Comparison of ENCODE assay signal across 18 cellular contexts in the genomic region with DNA sequence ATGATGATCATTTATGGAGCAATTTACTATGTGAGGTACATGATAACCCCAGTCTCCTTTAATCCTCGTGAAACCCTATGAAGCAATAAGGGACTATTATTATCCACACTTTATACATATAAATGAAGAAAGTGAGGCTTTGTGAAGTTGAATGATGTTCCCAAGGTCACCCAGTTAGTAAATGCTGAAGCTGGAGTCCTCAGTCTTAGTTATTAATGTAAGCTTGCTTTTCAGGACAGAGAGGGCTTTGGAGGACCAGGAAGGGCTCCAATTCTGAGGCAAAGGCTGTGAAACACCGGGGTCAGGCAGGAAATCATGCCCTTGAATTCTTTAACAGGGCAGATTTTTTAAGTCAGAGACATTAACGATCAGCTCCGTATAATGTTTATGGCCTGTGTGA. TPM values are rescaled to one million over a fixed set of nuclear protein-coding genes. Genes with fewer than 3 reads are reported as not detected.
A peak's percentile ranks its signal among the peaks of the same experiment; 100 is the strongest.
DNase-seq lines count a peak whose midpoint lies in the region; ATAC-seq and TF ChIP-seq lines count a peak whose summit lies in the region.
"Had no signal": no experiment of that assay in that cellular context is flagged by ENCODE, and none has a peak within 500 bp of the region (broad histone marks: within the 10 kb centered on the region; RNA-seq: fewer than 3 reads in every experiment).

No MANE protein-coding gene starts in this region.

- H3K4me3 ChIP-seq in Caco-2 (ENCODE audit: low read depth, low read length) (no peak overlapping the region), tibial artery (no peak overlapping the region)
- H3K4me3 ChIP-seq: PC-9 had no signal

- H3K36me3 Mint-ChIP-seq in Caco-2 (ENCODE audit: insufficient read depth, unreplicated experiment), result peaks cover 30% of the 10 kb centered on the region
- H3K36me3 Mint-ChIP-seq in dendritic cell treated with granulocyte-macrophage colony-stimulating factor and Interleukin-4, amounts not matched to agents 40 ng/mL and 50 ng/mL, for 4 days (ENCODE audit: low read depth), result no peaks in the 10 kb centered on the region
- peaks cover 7% of the 10 kb centered on the region for H3K36me3 Mint-ChIP-seq in memory B cell
- peaks cover 10% of the 10 kb centered on the region for H3K36me3 Mint-ChIP-seq in activated T-helper 17 cell treated with anti-CD3 and anti-CD28 coated beads, Interleukin-2, amount 50 U/mL, for 72 hours (ENCODE audit: low read depth)
- H3K36me3 Mint-ChIP-seq in immature natural killer cell, result peaks cover 0 to 4% (median 0%) of the 10 kb centered on the region in 3 donors

- no TSS peak for BruUV-seq in Caco-2 (replicated peaks; lab: Mats Ljungman, UMichigan)

- H3K4me1 Mint-ChIP-seq in Caco-2 (ENCODE audit: low read depth, unreplicated experiment), result peaks cover 62% of the 10 kb centered on the region
- peaks cover 60% of the 10 kb centered on the region for H3K4me1 Mint-ChIP-seq in dendritic cell treated with granulocyte-macrophage colony-stimulating factor and Interleukin-4, amounts not matched to agents 40 ng/mL and 50 ng/mL, for 4 days (ENCODE audit: low read depth)
- H3K4me1 Mint-ChIP-seq in memory B cell, result peaks cover 45% of the 10 kb centered on the region
- H3K4me1 Mint-ChIP-seq in activated T-helper 17 cell treated with anti-CD3 and anti-CD28 coated beads, Interleukin-2, amount 50 U/mL, for 72 hours, result peaks cover 18% of the 10 kb centered on the region
- peaks cover 15 to 50% of the 10 kb centered on the region in 2 donors for H3K4me1 Mint-ChIP-seq in immature natural killer cell

- H3K9me3 Mint-ChIP-seq in Caco-2 (ENCODE audit: unreplicated experiment) (no peaks in the 10 kb centered on the region), memory B cell (no peaks in the 10 kb centered on the region), immature natural killer cell (no peaks in the 10 kb centered on the region)
- H3K9me3 Mint-ChIP-seq in dendritic cell treated with granulocyte-macrophage colony-stimulating factor and Interleukin-4, amounts not matched to agents 40 ng/mL and 50 ng/mL, for 4 days, result no peaks in the 10 kb centered on the region
- no peaks in the 10 kb centered on the region for H3K9me3 Mint-ChIP-seq in activated T-helper 17 cell treated with anti-CD3 and anti-CD28 coated beads, Interleukin-2, amount 50 U/mL, for 72 hours
- H3K9me3 Mint-ChIP-seq: CD4-positive, CD25-positive, alpha-beta regulatory T cell had no signal

- CTCF ChIA-PET in Caco-2 (lab: Charles Lee), result interaction anchor here (1.9 to 6.0 kb wide), 4 partner anchors 37 to 109 kb away, joined by 8 to 87 read pairs (median 22); partner anchors contain the start of gene KSR1

- H3K4me3 Mint-ChIP-seq in Caco-2 (ENCODE audit: unreplicated experiment) (no peak overlapping the region), memory B cell (no peak overlapping the region), immature natural killer cell (no peak overlapping the region)
- H3K4me3 Mint-ChIP-seq in dendritic cell treated with granulocyte-macrophage colony-stimulating factor and Interleukin-4, amounts not matched to agents 40 ng/mL and 50 ng/mL, for 4 days, result no peak overlapping the region
- no peak overlapping the region for H3K4me3 Mint-ChIP-seq in activated T-helper 17 cell treated with anti-CD3 and anti-CD28 coated beads, Interleukin-2, amount 50 U/mL, for 72 hours
- H3K4me3 Mint-ChIP-seq: CD4-positive, CD25-positive, alpha-beta regulatory T cell had no signal

- ATAC-seq in memory B cell (ENCODE audit: low read depth), result no peak
- no peak for ATAC-seq in activated T-helper 17 cell treated with anti-CD3 and anti-CD28 coated beads, Interleukin-2, amount 50 U/mL, for 72 hours (replicated peaks)

- intact Hi-C loops in Caco-2 (cut with micrococcal nuclease; ENCODE audit: unreplicated experiment) (loop anchor here (5.0 to 10.0 kb wide), 3 partner anchors 141 to 258 kb away; no protein-coding TSS in a partner anchor), tibial artery (cut with DNase I; ENCODE audit: low total_unique reads) (loop anchor here (5.0 to 10.0 kb wide), 3 partner anchors 36 to 248 kb away; partner anchors contain the start of gene KSR1)
- intact Hi-C loops in dendritic cell treated with granulocyte-macrophage colony-stimulating factor and Interleukin-4, amounts not matched to agents 40 ng/mL and 50 ng/mL, for 4 days (cut with micrococcal nuclease), result no loop called here

- H3K4me1 ChIP-seq in Caco-2, result peaks cover 60% of the 10 kb centered on the region
- H3K4me1 ChIP-seq in tibial artery, result peaks cover 0 to 48% (median 29%) of the 10 kb centered on the region in 4 donors

- H3K9me3 ChIP-seq in Caco-2, result no peaks in the 10 kb centered on the region
- H3K9me3 ChIP-seq in tibial artery, result no peaks in the 10 kb centered on the region

- H3K27ac Mint-ChIP-seq in Caco-2 (ENCODE audit: unreplicated experiment) (peak overlapping the region; percentile 92), memory B cell (peak overlapping the region; percentile 38), immature natural killer cell (peak overlapping the region in 1 of 6 donors; percentile 13)
- peak overlapping the region; percentile 84 for H3K27ac Mint-ChIP-seq in dendritic cell treated with granulocyte-macrophage colony-stimulating factor and Interleukin-4, amounts not matched to agents 40 ng/mL and 50 ng/mL, for 4 days
- no peak overlapping the region for H3K27ac Mint-ChIP-seq in activated T-helper 17 cell treated with anti-CD3 and anti-CD28 coated beads, Interleukin-2, amount 50 U/mL, for 72 hours

- DNase-seq in Caco-2 (no peak), memory B cell (ENCODE audit: low spot score in 2 of 2) (no peak), tibial artery (no peak), immature natural killer cell (no peak), KG1 (lab: John Stamatoyannopoulos, UW) (no peak)
- DNase-seq: AML-193; CD4-positive, CD25-positive, alpha-beta regulatory T cell; DND-41; GDM1; Karpas-422; MM.1S; NCI-H1105; NCI-H187 treated with DMSO at 0.1 percent for 48 hours; NCI-H446 treated with DMSO at 0.1 percent for 48 hours; NCI-H748 treated with DMSO at 0.1 percent for 48 hours; PC-9 had no signal

- POLR2A ChIA-PET in Caco-2 (lab: Charles Lee), result no interaction called here

- H3K27me3 Mint-ChIP-seq in Caco-2 (ENCODE audit: insufficient read depth, unreplicated experiment) (no peaks in the 10 kb centered on the region), memory B cell (no peaks in the 10 kb centered on the region), immature natural killer cell (ENCODE audit: low read depth in 3 of 3) (peaks cover 0 to 2% (median 0%) of the 10 kb centered on the region in 3 donors)
- H3K27me3 Mint-ChIP-seq in dendritic cell treated with granulocyte-macrophage colony-stimulating factor and Interleukin-4, amounts not matched to agents 40 ng/mL and 50 ng/mL, for 4 days, result no peaks in the 10 kb centered on the region
- H3K27me3 Mint-ChIP-seq in activated T-helper 17 cell treated with anti-CD3 and anti-CD28 coated beads, Interleukin-2, amount 50 U/mL, for 72 hours, result no peaks in the 10 kb centered on the region
- H3K27me3 Mint-ChIP-seq: CD4-positive, CD25-positive, alpha-beta regulatory T cell had no signal

- H3K27me3 ChIP-seq in Caco-2 (replicated peaks; ENCODE audit: control insufficient read depth, insufficient read depth, low read length), result no peaks in the 10 kb centered on the region
- no peaks in the 10 kb centered on the region for H3K27me3 ChIP-seq in tibial artery

- H3K36me3 ChIP-seq in Caco-2 (ENCODE audit: control insufficient read depth, insufficient read depth, low read length) (no peaks in the 10 kb centered on the region), tibial artery (no peaks in the 10 kb centered on the region)

- H3K27ac ChIP-seq in tibial artery, result peak overlapping the region; percentile 82 to 89

- TF ChIP-seq CTCF in Caco-2 (IDR thresholded peaks at IDR 0.05; ENCODE audit: insufficient read depth in 1 of 2, low read depth in 1 of 2, low read length in 1 of 2, severe bottlenecking in 1 of 2, unreplicated experiment in 1 of 2) (no peak), tibial artery (IDR thresholded peaks at IDR 0.05) (no peak)

RNA-seq across cellular contexts. Expression of gene KSR1, which starts 36.8 kb away (rescaled TPM):
- total RNA-seq in Caco-2 (2022), result 88.9 and 91.5 TPM in 2 replicates
- total RNA-seq in activated T-helper 17 cell treated with anti-CD3 and anti-CD28 coated beads, Interleukin-2, amount 50 U/mL, for 72 hours, result 10 to 100 TPM; 46.1 to 52.6 TPM
- polyA plus RNA-seq in immature natural killer cell, result 1 to 10 TPM; 1.8 to 5.6 (median 2.6) TPM
